ENCODE assay signal across 15 cellular contexts in genomic region chr11:32386770-32387377, GRCh38. TPM values are rescaled to one million over a fixed set of nuclear protein-coding genes. Genes with fewer than 3 reads are reported as not detected.
DNase-seq lines count a peak whose midpoint lies in the region; ATAC-seq and TF ChIP-seq lines count a peak whose summit lies in the region.
"Had no signal": no experiment of that assay in that cellular context is flagged by ENCODE, and none has a peak within 500 bp of the region (broad histone marks: within the 10 kb centered on the region; RNA-seq: fewer than 3 reads in every experiment).

No MANE protein-coding gene starts in this region.

- DNase-seq in HT1080 (ENCODE audit: low read depth) (peak; percentile 40), SK-N-SH (peak; percentile 37), left cardiac atrium (peak; percentile 49), activated gamma-delta T cell (lab: John Stamatoyannopoulos, UW) (no peak), cortex of kidney (lab: John Stamatoyannopoulos, UW) (no peak), mesenteric fat pad (ENCODE audit: low spot score) (no peak)
- DNase-seq: C1 segment of cervical spinal cord; glutamatergic neuron; lower lobe of right lung; stimulated activated CD4-positive, alpha-beta T cell treated with anti-CD3 and anti-CD28 coated beads, Interleukin-2, amount 100 ng/mL, for 48 hours; stimulated activated naive CD4-positive, alpha-beta T cell treated with Interleukin-2 at 50 U/mL for 16 hours had no signal

- peaks cover 0 to 3% (median 0%) of the 10 kb centered on the region in 11 experiments; a peak in 1 of 22 replicates for H3K36me3 ChIP-seq in BLaER1 treated with 17β-estradiol and CSF1 and Interleukin-3, amounts not matched to agents 10 nM and 100 nM
- no peaks in the 10 kb centered on the region for H3K36me3 ChIP-seq in SK-N-SH (replicated peaks in 1 of 2; ENCODE audit: control insufficient read depth in 1 of 2, insufficient read depth in 2 of 2, low read length in 1 of 2)
- H3K36me3 ChIP-seq: lower lobe of right lung had no signal

- peak overlapping the region in 4 of 11 experiments; percentile 45 to 78 (median 58); a peak in 8 of 22 replicates for H3K27ac ChIP-seq in BLaER1 treated with 17β-estradiol and CSF1 and Interleukin-3, amounts not matched to agents 10 nM and 100 nM
- H3K27ac ChIP-seq in SK-N-SH (ENCODE audit: low read depth in 2 of 2, low read length in 1 of 2), result peak overlapping the region in 1 of 2 experiments; percentile 48; a peak in 1 of 4 replicates
- H3K27ac ChIP-seq: lower lobe of right lung had no signal

- H3K4me3 ChIP-seq in BLaER1 treated with 17β-estradiol and CSF1 and Interleukin-3, amounts not matched to agents 10 nM and 100 nM, result peak overlapping the region in 1 of 10 experiments; percentile 9; a peak in 1 of 20 replicates
- no peak overlapping the region; a peak in 1 of 4 replicates for H3K4me3 ChIP-seq in SK-N-SH (ENCODE audit: low read depth in 2 of 2, low read length in 1 of 2)
- H3K4me3 ChIP-seq: lower lobe of right lung had no signal

- H3K27me3 ChIP-seq in BLaER1 treated with 17β-estradiol and CSF1 and Interleukin-3, amounts not matched to agents 10 nM and 100 nM, result no peaks in the 10 kb centered on the region
- H3K27me3 ChIP-seq in SK-N-SH (ENCODE audit: insufficient read depth), result peaks cover 16% of the 10 kb centered on the region; the same call in 1 of the 2 replicates

- TF ChIP-seq RAD21 in SK-N-SH (IDR thresholded peaks at IDR 0.05; ENCODE audit: low read length), result no peak

- H3K4me1 ChIP-seq in BLaER1 treated with 17β-estradiol and CSF1 and Interleukin-3, amounts not matched to agents 10 nM and 100 nM, result peaks cover 15 to 84% (median 81%) of the 10 kb centered on the region in 10 experiments
- H3K4me1 ChIP-seq in SK-N-SH (ENCODE audit: control insufficient read depth in 1 of 2, insufficient read depth in 2 of 2, low read depth in 1 of 2, low read length in 1 of 2), result peaks cover 4 to 63% of the 10 kb centered on the region in 2 experiments
- H3K4me1 ChIP-seq: lower lobe of right lung had no signal

- no peaks in the 10 kb centered on the region for H3K9me2 ChIP-seq in SK-N-SH

- no peaks in the 10 kb centered on the region for H3K79me2 ChIP-seq in SK-N-SH (ENCODE audit: insufficient read depth)

- no peaks in the 10 kb centered on the region for H3K9me3 ChIP-seq in BLaER1 treated with 17β-estradiol and CSF1 and Interleukin-3, amounts not matched to agents 10 nM and 100 nM (replicated peaks in 1 of 11)
- H3K9me3 ChIP-seq in SK-N-SH, result no peaks in the 10 kb centered on the region
- H3K9me3 ChIP-seq: lower lobe of right lung had no signal

- H3F3A ChIP-seq in SK-N-SH (replicated peaks; ENCODE audit: insufficient read depth), result peaks cover 4% of the 10 kb centered on the region

- peak; percentile 44 to 79; a peak in 2 of 4 replicates for TF ChIP-seq EP300 in SK-N-SH (IDR thresholded peaks at IDR 0.05; ENCODE audit: borderline replicate concordance in 1 of 2, low read depth in 1 of 2, low read length in 1 of 2)

- ATAC-seq in left cardiac atrium, result peak; percentile 33 to 54
- ATAC-seq in GM19455 (IDR thresholded peaks at IDR 0.05; ENCODE audit: unreplicated experiment), result no peak
- ATAC-seq: lower lobe of right lung had no signal

- POLR2A ChIA-PET in SK-N-SH (lab: Yijun Ruan, JAX), result no interaction called here

- 4% methylated on average over 8 of the region's 8 CpGs for WGBS in SK-N-SH (ENCODE audit: low lambda C conversion rate)

- peak overlapping the region in 5 of 11 experiments; percentile 0 to 50 (median 8); a peak in 5 of 22 replicates for H3K9ac ChIP-seq in BLaER1 treated with 17β-estradiol and CSF1 and Interleukin-3, amounts not matched to agents 10 nM and 100 nM
- no peak overlapping the region for H3K9ac ChIP-seq in SK-N-SH

- no peaks in the 10 kb centered on the region for H4K20me1 ChIP-seq in BLaER1 treated with 17β-estradiol and CSF1 and Interleukin-3, amounts not matched to agents 10 nM and 100 nM
- no peaks in the 10 kb centered on the region for H4K20me1 ChIP-seq in SK-N-SH (ENCODE audit: insufficient read depth)

- CTCF ChIA-PET in SK-N-SH (lab: Yijun Ruan, JAX), result interaction anchor here (1.0 to 2.0 kb wide), 2 partner anchors 8 to 13 kb away, joined by 3 to 6 read pairs; no protein-coding TSS in a partner anchor

- no peak for TF ChIP-seq CTCF in SK-N-SH (IDR thresholded peaks at IDR 0.05)

- intact Hi-C loops in left cardiac atrium (cut with DNase I), result no loop called here

- peak overlapping the region; percentile 36 to 91 (median 83) for H3K4me2 ChIP-seq in BLaER1 treated with 17β-estradiol and CSF1 and Interleukin-3, amounts not matched to agents 10 nM and 100 nM
- peak overlapping the region; percentile 58 for H3K4me2 ChIP-seq in SK-N-SH

- no peak overlapping the region for H2AFZ ChIP-seq in SK-N-SH (ENCODE audit: low read depth)

TF ChIP-seq in SK-N-SH, 30 proteins besides CTCF, POLR2A, EP300 and RAD21 (continues in another document):
- TF ChIP-seq TEAD4 (IDR thresholded peaks at IDR 0.05; ENCODE audit: borderline replicate concordance, insufficient read depth) (peak; percentile 73), MAX (IDR thresholded peaks at IDR 0.05; ENCODE audit: low read depth) (peak; percentile 62; the same call in 1 of the 2 replicates), FOXM1 (IDR thresholded peaks at IDR 0.05; ENCODE audit: low read depth) (0 out of 2 replicates have a peak, but pooled peaks have one; percentile 42), ZBTB33 (IDR thresholded peaks at IDR 0.05; ENCODE audit: borderline replicate concordance, low read depth) (no peak), MEF2A (IDR thresholded peaks at IDR 0.05; ENCODE audit: borderline replicate concordance, low read depth) (peak; percentile 64; the same call in 1 of the 2 replicates), ELF1 (IDR thresholded peaks at IDR 0.05) (no peak), YY1 (IDR thresholded peaks at IDR 0.05; ENCODE audit: low read depth) (no peak), PBX3 (IDR thresholded peaks at IDR 0.05) (peak; percentile 89)
- TF ChIP-seq, protein P1, sequence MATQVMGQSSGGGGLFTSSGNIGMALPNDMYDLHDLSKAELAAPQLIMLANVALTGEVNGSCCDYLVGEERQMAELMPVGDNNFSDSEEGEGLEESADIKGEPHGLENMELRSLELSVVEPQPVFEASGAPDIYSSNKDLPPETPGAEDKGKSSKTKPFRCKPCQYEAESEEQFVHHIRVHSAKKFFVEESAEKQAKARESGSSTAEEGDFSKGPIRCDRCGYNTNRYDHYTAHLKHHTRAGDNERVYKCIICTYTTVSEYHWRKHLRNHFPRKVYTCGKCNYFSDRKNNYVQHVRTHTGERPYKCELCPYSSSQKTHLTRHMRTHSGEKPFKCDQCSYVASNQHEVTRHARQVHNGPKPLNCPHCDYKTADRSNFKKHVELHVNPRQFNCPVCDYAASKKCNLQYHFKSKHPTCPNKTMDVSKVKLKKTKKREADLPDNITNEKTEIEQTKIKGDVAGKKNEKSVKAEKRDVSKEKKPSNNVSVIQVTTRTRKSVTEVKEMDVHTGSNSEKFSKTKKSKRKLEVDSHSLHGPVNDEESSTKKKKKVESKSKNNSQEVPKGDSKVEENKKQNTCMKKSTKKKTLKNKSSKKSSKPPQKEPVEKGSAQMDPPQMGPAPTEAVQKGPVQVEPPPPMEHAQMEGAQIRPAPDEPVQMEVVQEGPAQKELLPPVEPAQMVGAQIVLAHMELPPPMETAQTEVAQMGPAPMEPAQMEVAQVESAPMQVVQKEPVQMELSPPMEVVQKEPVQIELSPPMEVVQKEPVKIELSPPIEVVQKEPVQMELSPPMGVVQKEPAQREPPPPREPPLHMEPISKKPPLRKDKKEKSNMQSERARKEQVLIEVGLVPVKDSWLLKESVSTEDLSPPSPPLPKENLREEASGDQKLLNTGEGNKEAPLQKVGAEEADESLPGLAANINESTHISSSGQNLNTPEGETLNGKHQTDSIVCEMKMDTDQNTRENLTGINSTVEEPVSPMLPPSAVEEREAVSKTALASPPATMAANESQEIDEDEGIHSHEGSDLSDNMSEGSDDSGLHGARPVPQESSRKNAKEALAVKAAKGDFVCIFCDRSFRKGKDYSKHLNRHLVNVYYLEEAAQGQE (IDR thresholded peaks at IDR 0.05; ENCODE audit: low read depth, low read length), result 0 out of 2 replicates have a peak, but pooled peaks have one; percentile 16

RNA-seq across cellular contexts. Expression of gene WT1, which starts 48.5 kb away (rescaled TPM):
- total RNA-seq in HT1080 (2014; rRNA removed; shearing (Covaris generic)), result 4.4 and 9.6 TPM in 2 replicates
- polyA plus RNA-seq in HT1080 (2015; cell fraction: cytosol; rRNA removed), result 4.6 and 5.4 TPM in 2 replicates
- polyA plus RNA-seq in HT1080 (2015; cell fraction: nucleus; rRNA removed), result 4.6 and 5.9 TPM in 2 replicates
- 0.15 and 0.49 TPM in 2 replicates for polyA plus RNA-seq in SK-N-SH (2012; rRNA removed)
- polyA plus RNA-seq in SK-N-SH (2012; cell fraction: cytosol; rRNA removed), result 0.20 and 0.21 TPM in 2 replicates
- polyA plus RNA-seq in SK-N-SH (2012; cell fraction: nucleus; rRNA removed), result 0.31 and 0.61 TPM in 2 replicates
- total RNA-seq in left cardiac atrium, result 1 to 10 TPM; 4.2 to 4.5 TPM
- 8.5 TPM for total RNA-seq in mesenteric fat pad
- total RNA-seq: OCI-LY7, progenitor cell of endocrine pancreas had no signal

Comparison
In these comparisons a context has a peak if more than half of its experiments do, and no peak if none do; other contexts are left out.
1. DNase-seq: peak in HT1080 (single experiment), SK-N-SH (single experiment) and left cardiac atrium (single experiment); none in activated gamma-delta T cell (single experiment), cortex of kidney (single experiment) and mesenteric fat pad (single experiment).